29 cellular contexts compared by ENCODE assay signal in the genomic region with DNA sequence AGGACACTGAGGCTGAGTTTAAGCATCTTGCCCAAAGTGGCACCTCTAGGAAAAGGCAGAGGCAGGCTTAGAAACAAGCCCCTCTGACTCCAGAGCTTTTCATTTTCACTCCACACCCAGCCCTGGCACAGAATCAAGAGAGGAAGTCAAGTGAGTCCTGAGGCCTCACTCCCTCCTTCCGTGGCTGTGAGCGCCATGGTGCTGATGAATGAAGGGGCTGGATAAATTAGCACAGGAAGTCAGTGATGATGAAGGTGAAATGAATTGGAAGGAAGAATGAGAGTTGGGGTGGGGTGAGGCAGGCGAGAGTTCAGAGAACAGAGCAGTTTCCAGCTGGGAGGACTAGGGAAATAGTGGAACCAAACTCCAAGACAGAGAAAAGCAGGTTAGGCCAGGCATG.
"Had no signal": no experiment of that assay in that cellular context is flagged by ENCODE, and none has a peak within 500 bp of the region (broad histone marks: within the 10 kb centered on the region; RNA-seq: fewer than 3 reads in every experiment).

No MANE protein-coding gene starts in this region.

- H3K4me1 Mint-ChIP-seq: activated naive CD8-positive, alpha-beta T cell treated with anti-CD3 and anti-CD28 coated beads, Interleukin-2, amount 10 ng/mL, durations not matched to agents 7 days and 5 days; natural killer cell; stimulated activated effector memory CD8-positive, alpha-beta T cell treated with anti-CD3 and anti-CD28 coated beads, Interleukin-12 subunit alpha, Interleukin-12 subunit beta, amount 100 ng/mL, for 72 hours had no signal

- DNase-seq: activated CD4-positive, alpha-beta T cell treated with anti-CD3 and anti-CD28 coated beads for 48 hours; activated CD4-positive, alpha-beta T cell treated with anti-CD3 and anti-CD28 coated beads, Interleukin-2, amount 50 U/mL, for 48 hours; activated CD8-positive, alpha-beta memory T cell treated with anti-CD3 and anti-CD28 coated beads for 24 hours; activated effector memory CD4-positive, alpha-beta T cell treated with Interleukin-2 at 50 U/mL for 16 hours; activated naive CD4-positive, alpha-beta T cell treated with Interleukin-2 at 50 U/mL for 16 hours; activated naive CD8-positive, alpha-beta T cell treated with anti-CD3 and anti-CD28 coated beads, Interleukin-2, amount 10 ng/mL, durations not matched to agents 7 days and 5 days; amniotic stem cell; brain microvascular endothelial cell; central memory CD4-positive, alpha-beta T cell; foreskin fibroblast; hippocampal formation; left lung; lower lobe of right lung; mesenchymal stem cell; natural killer cell; stimulated activated CD4-positive, alpha-beta T cell treated with anti-CD3 and anti-CD28 coated beads, Interleukin-4, amount 100 ng/mL, for 24 hours; T-helper 17 cell; T1000; trophoblast cell; uterus; WERI-Rb-1 had no signal

- H3K27me3 ChIP-seq: brain microvascular endothelial cell, right lobe of liver, uterus had no signal

- H3K4me3 Mint-ChIP-seq: activated naive CD8-positive, alpha-beta T cell treated with anti-CD3 and anti-CD28 coated beads, Interleukin-2, amount 10 ng/mL, durations not matched to agents 7 days and 5 days; endodermal cell; natural killer cell; stimulated activated effector memory CD8-positive, alpha-beta T cell treated with anti-CD3 and anti-CD28 coated beads, Interleukin-12 subunit alpha, Interleukin-12 subunit beta, amount 100 ng/mL, for 72 hours; stimulated activated naive CD8-positive, alpha-beta T cell treated with anti-CD3 and anti-CD28 coated beads, Interleukin-15, Interleukin-2, amounts not matched to agents 100 ng/mL and 50 ng/mL, for 24 hours; T-helper 17 cell had no signal

- FAIRE-seq: astrocyte had no signal

- H3K36me3 Mint-ChIP-seq: activated naive CD8-positive, alpha-beta T cell treated with anti-CD3 and anti-CD28 coated beads, Interleukin-2, amount 10 ng/mL, durations not matched to agents 7 days and 5 days; natural killer cell; stimulated activated effector memory CD8-positive, alpha-beta T cell treated with anti-CD3 and anti-CD28 coated beads, Interleukin-12 subunit alpha, Interleukin-12 subunit beta, amount 100 ng/mL, for 72 hours had no signal

- H3K36me3 ChIP-seq: brain microvascular endothelial cell, left lung, lower lobe of right lung, neutrophil, right lobe of liver, thoracic aorta, uterus, WERI-Rb-1 had no signal

- H3K9me3 ChIP-seq: left lung, lower lobe of right lung, neutrophil, right lobe of liver, thoracic aorta, uterus had no signal

- H3K4me1 ChIP-seq: left lung, lower lobe of right lung, right lobe of liver, uterus had no signal

- H3K27ac Mint-ChIP-seq: activated naive CD8-positive, alpha-beta T cell treated with anti-CD3 and anti-CD28 coated beads, Interleukin-2, amount 10 ng/mL, durations not matched to agents 7 days and 5 days; endodermal cell; natural killer cell; stimulated activated effector memory CD8-positive, alpha-beta T cell treated with anti-CD3 and anti-CD28 coated beads, Interleukin-12 subunit alpha, Interleukin-12 subunit beta, amount 100 ng/mL, for 72 hours; stimulated activated naive CD8-positive, alpha-beta T cell treated with anti-CD3 and anti-CD28 coated beads, Interleukin-15, Interleukin-2, amounts not matched to agents 100 ng/mL and 50 ng/mL, for 24 hours; T-helper 17 cell had no signal

- H3K27ac ChIP-seq: brain microvascular endothelial cell, left lung, lower lobe of right lung, neutrophil, right lobe of liver, skin epidermis, thoracic aorta, uterus, WERI-Rb-1 had no signal

- H3K4me3 ChIP-seq: left lung, lower lobe of right lung, right lobe of liver, skin epidermis, thoracic aorta, uterus had no signal

- H3K9me3 Mint-ChIP-seq: activated naive CD8-positive, alpha-beta T cell treated with anti-CD3 and anti-CD28 coated beads, Interleukin-2, amount 10 ng/mL, durations not matched to agents 7 days and 5 days; endodermal cell; natural killer cell; stimulated activated effector memory CD8-positive, alpha-beta T cell treated with anti-CD3 and anti-CD28 coated beads, Interleukin-12 subunit alpha, Interleukin-12 subunit beta, amount 100 ng/mL, for 72 hours; stimulated activated naive CD8-positive, alpha-beta T cell treated with anti-CD3 and anti-CD28 coated beads, Interleukin-15, Interleukin-2, amounts not matched to agents 100 ng/mL and 50 ng/mL, for 24 hours had no signal
